ENCODE assay signal across 26 cellular contexts in the genomic region with DNA sequence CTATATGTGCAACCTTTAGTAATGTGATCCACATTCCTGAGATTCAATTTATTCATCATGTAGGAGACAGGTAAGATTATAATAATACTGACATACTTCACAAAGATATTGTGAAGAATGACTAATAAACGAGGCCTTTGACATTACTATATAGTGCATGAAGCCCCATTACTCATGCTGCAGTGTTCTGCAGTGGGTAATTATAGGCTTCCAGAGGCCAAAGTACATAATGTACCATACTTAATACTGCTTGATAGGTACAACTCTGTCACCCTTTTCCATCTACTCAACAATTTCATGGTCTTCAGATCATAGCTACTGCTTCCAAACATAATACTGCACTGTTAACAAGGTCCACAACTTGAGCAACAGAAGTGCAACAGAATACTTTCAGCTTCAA.
DNase-seq lines count a peak whose midpoint lies in the region; ATAC-seq and TF ChIP-seq lines count a peak whose summit lies in the region.
"Had no signal": no experiment of that assay in that cellular context is flagged by ENCODE, and none has a peak within 500 bp of the region (broad histone marks: within the 10 kb centered on the region; RNA-seq: fewer than 3 reads in every experiment).

No MANE protein-coding gene starts in this region.

- ATAC-seq in RWPE2 (ENCODE audit: low read depth) (peak; percentile 98), foreskin keratinocyte (peak; percentile 99)
- ATAC-seq: activated CD8-positive, alpha-beta T cell treated with anti-CD3 and anti-CD28 coated beads for 36 hours; GM12878; left colon; pancreas; Right ventricle myocardium inferior; SK-N-SH treated with all-trans-retinoic acid at 6 μM for 48 hours; T-helper 17 cell had no signal

- TF ChIP-seq CTCF in RWPE2 (IDR thresholded peaks at IDR 0.05; ENCODE audit: poor library complexity, severe bottlenecking) (no peak), foreskin keratinocyte (conservative IDR thresholded peaks at IDR 0.05) (no peak), GM13976 (IDR thresholded peaks at IDR 0.05; ENCODE audit: borderline replicate concordance, control extremely low read depth, extremely low read depth, insufficient read depth, missing control alignments) (no peak)

- no peaks in the 10 kb centered on the region for H3K36me3 ChIP-seq in RWPE2 (ENCODE audit: low read depth)
- H3K36me3 ChIP-seq: BLaER1, pancreas, right atrium auricular region, tibial nerve had no signal

- no peaks in the 10 kb centered on the region for H3K9me3 ChIP-seq in RWPE2 (ENCODE audit: severe bottlenecking)
- H3K9me3 ChIP-seq: BLaER1, pancreas, right atrium auricular region had no signal

- in situ Hi-C loops in GM13976 (cut with MboI; ENCODE audit: low sequenced_read_pairs, unreplicated experiment): no loop called here

- H3K27me3 ChIP-seq in RWPE2 (ENCODE audit: insufficient read depth, poor library complexity, severe bottlenecking): no peaks in the 10 kb centered on the region
- no peaks in the 10 kb centered on the region for H3K27me3 ChIP-seq in foreskin keratinocyte
- H3K27me3 ChIP-seq: BLaER1, pancreas, right atrium auricular region, tibial nerve had no signal

- peaks cover 11% of the 10 kb centered on the region for H3K4me1 ChIP-seq in RWPE2 (ENCODE audit: insufficient read depth, poor library complexity, severe bottlenecking)
- peaks cover 7% of the 10 kb centered on the region for H3K4me1 ChIP-seq in foreskin keratinocyte
- H3K4me1 ChIP-seq: BLaER1, pancreas, right atrium auricular region, tibial nerve had no signal

- H3K4me3 ChIP-seq in RWPE2 (ENCODE audit: severe bottlenecking) (no peak overlapping the region), skeletal muscle cell (ENCODE audit: low read depth, low read length) (no peak overlapping the region)
- H3K4me3 ChIP-seq: BLaER1, GM12878, pancreas, right atrium auricular region, tibial nerve had no signal

- peak overlapping the region; percentile 20 for H3K27ac ChIP-seq in RWPE2 (ENCODE audit: poor library complexity, severe bottlenecking)
- H3K27ac ChIP-seq in foreskin keratinocyte: no peak overlapping the region
- H3K27ac ChIP-seq: BLaER1, pancreas, right atrium auricular region, tibial nerve had no signal

- DNase-seq in NCI-H1417 treated with DMSO at 0.1 percent for 48 hours (lab: John Stamatoyannopoulos, UW): peak; percentile 57
- no peak for DNase-seq in RWPE2 (ENCODE audit: low spot score)
- peak; percentile 38 to 77 for DNase-seq in foreskin keratinocyte
- DNase-seq in skeletal muscle cell (ENCODE audit: low read depth): peak; percentile 38
- no peak for DNase-seq in GM13976 (ENCODE audit: low spot score)
- DNase-seq in NCI-H2081 (lab: John Stamatoyannopoulos, UW): no peak
- no peak for DNase-seq in NCI-H1092 treated with DMSO at 0.1 percent for 48 hours (lab: John Stamatoyannopoulos, UW)
- DNase-seq: activated CD4-positive, alpha-beta T cell treated with anti-CD3 and anti-CD28 coated beads for 1 hour; activated CD8-positive, alpha-beta memory T cell treated with anti-CD3 and anti-CD28 coated beads, Interleukin-2, amount 50 U/mL, for 48 hours; activated CD8-positive, alpha-beta T cell treated with anti-CD3 and anti-CD28 coated beads for 36 hours; amygdala; hypothalamus; KBM-7; left colon; MM.1S; NCI-H510A; NK-92 treated with Interleukin-12 subunit alpha and Interleukin-12 subunit beta, amount 100 ng/mL, for 24 hours; pancreas; stimulated activated CD4-positive, alpha-beta T cell treated with anti-CD3 and anti-CD28 coated beads, Interleukin-4, amount 100 ng/mL, for 1 hour; T-helper 17 cell had no signal

Comparison
In these comparisons a context has a peak if more than half of its experiments do, and no peak if none do; other contexts are left out.
1. DNase-seq: peak in NCI-H1417 treated with DMSO at 0.1 percent for 48 hours (single experiment), foreskin keratinocyte (2 of 2) and skeletal muscle cell (single experiment); none in RWPE2 (single experiment), GM13976 (single experiment), NCI-H2081 (0 of 2) and NCI-H1092 treated with DMSO at 0.1 percent for 48 hours (single experiment).